Comparison of ENCODE assay signal across 9 cellular contexts in genomic region chr1:160862151-160863061, GRCh38. TPM values are rescaled to one million over a fixed set of nuclear protein-coding genes. Genes with fewer than 3 reads are reported as not detected.
DNase-seq lines count a peak whose midpoint lies in the region; ATAC-seq and TF ChIP-seq lines count a peak whose summit lies in the region.
"Had no signal": no experiment of that assay in that cellular context is flagged by ENCODE, and none has a peak within 500 bp of the region (broad histone marks: within the 10 kb centered on the region; RNA-seq: fewer than 3 reads in every experiment).

Gene CD244 (minus strand): TSS chr1:160862887. CDS start chr1:160862677, 210 bp downstream.

- no peak within 1 kb of the TSS for H3K27ac ChIP-seq in CD4-positive, alpha-beta memory T cell (ENCODE audit: low read depth, low read length)
- H3K27ac ChIP-seq in transverse colon, result peak within 1 kb of the TSS; percentile 13 to 28 (median 19)

- DNase-seq in CD4-positive, alpha-beta memory T cell, result peak in 4 of 5 donors; percentile 13 to 53 (median 27)
- DNase-seq in KG1 (lab: John Stamatoyannopoulos, UW) (peak; percentile 88), medulla oblongata (ENCODE audit: extremely low spot score) (peak; percentile 42), transverse colon (peak; percentile 46), cerebellar nuclear complex (lab: John Stamatoyannopoulos, UW) (no peak), NCI-H345 (lab: John Stamatoyannopoulos, UW) (no peak)
- peak; percentile 67 for DNase-seq in activated T-cell treated with anti-CD3 and anti-CD28 coated beads, Interleukin-2, amount 50 U/mL, for 24 hours

- H3K27me3 Mint-ChIP-seq in CD4-positive, alpha-beta memory T cell, result no peaks in the 10 kb centered on the region
- H3K27me3 Mint-ChIP-seq in activated T-cell treated with anti-CD3 and anti-CD28 coated beads, Interleukin-2, amount 50 U/mL, for 24 hours, result no peaks in the 10 kb centered on the region

- peak within 1 kb of the TSS in 5 of 7 donors; percentile 35 to 77 (median 72) for H3K27ac Mint-ChIP-seq in CD4-positive, alpha-beta memory T cell
- peak within 1 kb of the TSS; percentile 41 for H3K27ac Mint-ChIP-seq in activated T-cell treated with anti-CD3 and anti-CD28 coated beads, Interleukin-2, amount 50 U/mL, for 24 hours

- peak; percentile 79 for ATAC-seq in GM21381 (IDR thresholded peaks at IDR 0.05; ENCODE audit: unreplicated experiment)

- no peaks in the 10 kb centered on the region for H3K36me3 ChIP-seq in CD4-positive, alpha-beta memory T cell (ENCODE audit: insufficient read depth, low read length)
- no peaks in the 10 kb centered on the region for H3K36me3 ChIP-seq in transverse colon

- in situ Hi-C loops in transverse colon (cut with MboI; ENCODE audit: low pct_ligation_motif_present in 1 of 4, low pct_unique_long_range_greater_than_20kb in 1 of 4, low sequenced_read_pairs in 3 of 4), result no loop called here

- CTCF ChIA-PET in CD4-positive, alpha-beta memory T cell (lab: Charles Lee; ENCODE audit: partially characterized antibody), result interaction anchor here (0.6 to 1.8 kb wide), 6 partner anchors 15 to 128 kb away, joined by 3 to 10 read pairs (median 3); partner anchors contain the start of gene ITLN1

- no peak within 1 kb of the TSS for H3K4me3 ChIP-seq in CD4-positive, alpha-beta memory T cell (ENCODE audit: low read length in 2 of 2)
- H3K4me3 ChIP-seq in transverse colon, result no peak within 1 kb of the TSS

- no peak for TF ChIP-seq POLR2A in transverse colon (IDR thresholded peaks at IDR 0.05)

- H3K27me3 ChIP-seq in CD4-positive, alpha-beta memory T cell (ENCODE audit: insufficient read depth, low read length), result no peaks in the 10 kb centered on the region
- H3K27me3 ChIP-seq in transverse colon, result no peaks in the 10 kb centered on the region

- no peaks in the 10 kb centered on the region for H3K9me3 ChIP-seq in CD4-positive, alpha-beta memory T cell (ENCODE audit: control insufficient read depth in 1 of 2, low read length in 2 of 2)
- H3K9me3 ChIP-seq in transverse colon, result no peaks in the 10 kb centered on the region

- no peaks in the 10 kb centered on the region for H3K36me3 Mint-ChIP-seq in CD4-positive, alpha-beta memory T cell
- H3K36me3 Mint-ChIP-seq in activated T-cell treated with anti-CD3 and anti-CD28 coated beads, Interleukin-2, amount 50 U/mL, for 24 hours (ENCODE audit: low read depth), result no peaks in the 10 kb centered on the region

- TF ChIP-seq CTCF in transverse colon (IDR thresholded peaks at IDR 0.05), result no peak

- 48% methylated on average over 13 of the region's 13 CpGs; no CpG with 5 or more reads in 1 of the 2 donors for WGBS in transverse colon (ENCODE audit: low coverage in 1 of 2), 2 donors

- TF ChIP-seq EP300 in transverse colon (IDR thresholded peaks at IDR 0.05; ENCODE audit: low read depth), result no peak

- H3K4me3 Mint-ChIP-seq in CD4-positive, alpha-beta memory T cell, result peak within 1 kb of the TSS in 5 of 8 donors; percentile 30 to 67 (median 36)
- no peak within 1 kb of the TSS for H3K4me3 Mint-ChIP-seq in activated T-cell treated with anti-CD3 and anti-CD28 coated beads, Interleukin-2, amount 50 U/mL, for 24 hours

- H3K4me1 ChIP-seq in CD4-positive, alpha-beta memory T cell (ENCODE audit: insufficient read depth, low read length), result peaks cover 12% of the 10 kb centered on the region
- peaks cover 0 to 24% (median 9%) of the 10 kb centered on the region in 4 donors for H3K4me1 ChIP-seq in transverse colon

- intact Hi-C loops in CD4-positive, alpha-beta memory T cell (cut with micrococcal nuclease), result no loop called here
- intact Hi-C loops in transverse colon (cut with DNase I; ENCODE audit: low total_unique reads), result no loop called here

- H3K4me1 Mint-ChIP-seq in CD4-positive, alpha-beta memory T cell, result peaks cover 5 to 25% (median 15%) of the 10 kb centered on the region in 4 donors
- peaks cover 26% of the 10 kb centered on the region for H3K4me1 Mint-ChIP-seq in activated T-cell treated with anti-CD3 and anti-CD28 coated beads, Interleukin-2, amount 50 U/mL, for 24 hours (ENCODE audit: low read depth)

- POLR2A ChIA-PET in CD4-positive, alpha-beta memory T cell (lab: Charles Lee; ENCODE audit: partially characterized antibody), result no interaction called here

- H3K9me3 Mint-ChIP-seq in CD4-positive, alpha-beta memory T cell, result no peaks in the 10 kb centered on the region
- no peaks in the 10 kb centered on the region for H3K9me3 Mint-ChIP-seq in activated T-cell treated with anti-CD3 and anti-CD28 coated beads, Interleukin-2, amount 50 U/mL, for 24 hours

RNA-seq across cellular contexts. Expression of gene CD244, which starts in this region (rescaled TPM):
- not detected for total RNA-seq in CD4-positive, alpha-beta memory T cell
- polyA plus RNA-seq in CD4-positive, alpha-beta memory T cell, result under 1 TPM; 0.93 to 0.95 TPM
- under 1 TPM in 2 of 4 donors, not detected in 2; 0.48 to 0.55 TPM for total RNA-seq in transverse colon
- total RNA-seq: renal cortical epithelial cell had no signal

Comparison
In these comparisons a context has a peak if more than half of its experiments do, and no peak if none do; other contexts are left out.
1. Peak in DNase-seq in CD4-positive, alpha-beta memory T cell; RNA of the gene not detected or under 1 TPM.
2. Peak in DNase-seq and H3K27ac ChIP-seq in transverse colon; RNA of the gene not detected or under 1 TPM.
3. DNase-seq: peak in KG1 (single experiment), activated T-cell treated with anti-CD3 and anti-CD28 coated beads, Interleukin-2, amount 50 U/mL, for 24 hours (single experiment) and medulla oblongata (single experiment); none in cerebellar nuclear complex (0 of 2) and NCI-H345 (single experiment).